ENCODE assay signal across 16 cellular contexts in genomic region chr5:126937796-126938195, GRCh38.
DNase-seq lines count a peak whose midpoint lies in the region; ATAC-seq and TF ChIP-seq lines count a peak whose summit lies in the region.
"Had no signal": no experiment of that assay in that cellular context is flagged by ENCODE, and none has a peak within 500 bp of the region (broad histone marks: within the 10 kb centered on the region; RNA-seq: fewer than 3 reads in every experiment).

No MANE protein-coding gene starts in this region.

- H3K27me3 ChIP-seq in GM23248 (replicated peaks; ENCODE audit: insufficient read depth) (no peaks in the 10 kb centered on the region), upper lobe of right lung (no peaks in the 10 kb centered on the region)
- H3K27me3 ChIP-seq: BLaER1, Peyer's patch had no signal

- no peaks in the 10 kb centered on the region for H4K20me1 ChIP-seq in GM23248 (ENCODE audit: insufficient read depth)

- WGBS in GM23248 (ENCODE audit: low coverage in 1 of 2, low lambda C conversion rate in 2 of 2, missing lambda C conversion rate in 2 of 2), 2 experiments = 84 to 86% methylated on average over 2 of the region's 2 CpGs

- peak overlapping the region; percentile 2 for H3K4me2 ChIP-seq in GM23248 (ENCODE audit: unreplicated experiment)
- H3K4me2 ChIP-seq: BLaER1, GM23338 had no signal

- in situ Hi-C loops in GM23248 (cut with MboI) = no loop called here

- no peak overlapping the region for H3K9ac ChIP-seq in GM23248
- H3K9ac ChIP-seq: BLaER1 had no signal

- POLR2A ChIA-PET in WTC11 (lab: Charles Lee) = interaction anchor here (0.6 to 1.5 kb wide), 2 partner anchors 12 to 62 kb away, joined by 3 to 6 read pairs; no protein-coding TSS in a partner anchor

- peaks cover 29% of the 10 kb centered on the region for H3K4me1 Mint-ChIP-seq in WTC11
- peaks cover 18% of the 10 kb centered on the region for H3K4me1 Mint-ChIP-seq in stimulated activated memory B cell treated with anti-CD40 and anti-IgM and Interleukin-4, amounts not matched to agents 10 μg/mL and 1 μg/mL and 100 μg/mL, for 72 hours
- peaks cover 5% of the 10 kb centered on the region for H3K4me1 Mint-ChIP-seq in activated naive CD8-positive, alpha-beta T cell treated with anti-CD3 and anti-CD28 coated beads, Interleukin-2, amount 50 U/mL, for 24 hours

- H3K27ac ChIP-seq in GM23248 (no peak overlapping the region; the same call in 1 of the 2 replicates), upper lobe of right lung (no peak overlapping the region)
- H3K27ac ChIP-seq: BLaER1, Peyer's patch had no signal

- intact Hi-C loops in upper lobe of right lung (cut with DNase I) = no loop called here

- H3K79me2 ChIP-seq in GM23248 (ENCODE audit: insufficient read depth) = no peaks in the 10 kb centered on the region

- peaks cover 2% of the 10 kb centered on the region; the same call in 1 of the 2 replicates for H3K36me3 Mint-ChIP-seq in WTC11
- peaks cover 6% of the 10 kb centered on the region for H3K36me3 Mint-ChIP-seq in stimulated activated memory B cell treated with anti-CD40 and anti-IgM and Interleukin-4, amounts not matched to agents 10 μg/mL and 1 μg/mL and 100 μg/mL, for 72 hours
- no peaks in the 10 kb centered on the region for H3K36me3 Mint-ChIP-seq in activated naive CD8-positive, alpha-beta T cell treated with anti-CD3 and anti-CD28 coated beads, Interleukin-2, amount 50 U/mL, for 24 hours (ENCODE audit: low read depth)

- H3K9me3 ChIP-seq in GM23248 (ENCODE audit: low read depth) = no peaks in the 10 kb centered on the region
- H3K9me3 ChIP-seq in upper lobe of right lung = no peaks in the 10 kb centered on the region
- H3K9me3 ChIP-seq: Peyer's patch had no signal

- ATAC-seq in WTC11 (no peak), upper lobe of right lung (no peak)
- ATAC-seq in stimulated activated memory B cell treated with anti-CD40 and anti-IgM and Interleukin-4, amounts not matched to agents 10 μg/mL and 1 μg/mL and 100 μg/mL, for 72 hours = no peak
- no peak for ATAC-seq in activated naive CD8-positive, alpha-beta T cell treated with anti-CD3 and anti-CD28 coated beads, Interleukin-2, amount 50 U/mL, for 24 hours
- ATAC-seq: GM23338 had no signal

- peak; percentile 51 for DNase-seq in GM23248
- no peak for DNase-seq in WTC11 (ENCODE audit: low spot score)
- DNase-seq in fibroblast of the aortic adventitia (ENCODE audit: low read depth) = peak; percentile 58
- DNase-seq in upper lobe of right lung = no peak
- no peak for DNase-seq in activated naive CD8-positive, alpha-beta T cell treated with anti-CD3 and anti-CD28 coated beads, Interleukin-2, amount 50 U/mL, for 24 hours
- DNase-seq in T1000 (lab: John Stamatoyannopoulos, UW) = no peak
- DNase-seq: GF-D8, Karpas-422, NCI-H2029, NCI-H2171 treated with DMSO at 0.1 percent for 48 hours, NCI-H510A treated with DMSO at 0.1 percent for 48 hours, Peyer's patch, SHP77 had no signal

- H3K27ac Mint-ChIP-seq in WTC11 = peak overlapping the region; percentile 70; the same call in 1 of the 2 replicates
- peak overlapping the region; percentile 63 for H3K27ac Mint-ChIP-seq in stimulated activated memory B cell treated with anti-CD40 and anti-IgM and Interleukin-4, amounts not matched to agents 10 μg/mL and 1 μg/mL and 100 μg/mL, for 72 hours
- no peak overlapping the region for H3K27ac Mint-ChIP-seq in activated naive CD8-positive, alpha-beta T cell treated with anti-CD3 and anti-CD28 coated beads, Interleukin-2, amount 50 U/mL, for 24 hours

- no peaks in the 10 kb centered on the region for H3K27me3 Mint-ChIP-seq in WTC11 (ENCODE audit: low read depth)
- no peaks in the 10 kb centered on the region for H3K27me3 Mint-ChIP-seq in stimulated activated memory B cell treated with anti-CD40 and anti-IgM and Interleukin-4, amounts not matched to agents 10 μg/mL and 1 μg/mL and 100 μg/mL, for 72 hours
- H3K27me3 Mint-ChIP-seq in activated naive CD8-positive, alpha-beta T cell treated with anti-CD3 and anti-CD28 coated beads, Interleukin-2, amount 50 U/mL, for 24 hours = no peaks in the 10 kb centered on the region

- H3K9me2 ChIP-seq in GM23248 (ENCODE audit: insufficient read depth) = no peaks in the 10 kb centered on the region

- no peak overlapping the region for H3K4me3 Mint-ChIP-seq in WTC11
- no peak overlapping the region for H3K4me3 Mint-ChIP-seq in stimulated activated memory B cell treated with anti-CD40 and anti-IgM and Interleukin-4, amounts not matched to agents 10 μg/mL and 1 μg/mL and 100 μg/mL, for 72 hours
- no peak overlapping the region for H3K4me3 Mint-ChIP-seq in activated naive CD8-positive, alpha-beta T cell treated with anti-CD3 and anti-CD28 coated beads, Interleukin-2, amount 50 U/mL, for 24 hours
- H3K4me3 Mint-ChIP-seq: GM23338 had no signal

- H3F3A ChIP-seq in GM23248 (ENCODE audit: insufficient read depth) = peaks cover 9% of the 10 kb centered on the region; the same call in 1 of the 2 replicates

- H3K4me3 ChIP-seq in GM23248 (no peak overlapping the region), fibroblast of the aortic adventitia (ENCODE audit: low read depth, low read length) (no peak overlapping the region), upper lobe of right lung (no peak overlapping the region)
- H3K4me3 ChIP-seq: BLaER1, GM23338, Peyer's patch had no signal

- no peaks in the 10 kb centered on the region for H3K9me3 Mint-ChIP-seq in WTC11
- H3K9me3 Mint-ChIP-seq in stimulated activated memory B cell treated with anti-CD40 and anti-IgM and Interleukin-4, amounts not matched to agents 10 μg/mL and 1 μg/mL and 100 μg/mL, for 72 hours = no peaks in the 10 kb centered on the region
- H3K9me3 Mint-ChIP-seq in activated naive CD8-positive, alpha-beta T cell treated with anti-CD3 and anti-CD28 coated beads, Interleukin-2, amount 50 U/mL, for 24 hours = no peaks in the 10 kb centered on the region
- H3K9me3 Mint-ChIP-seq: GM23338 had no signal

- H3K4me1 ChIP-seq in GM23248 (ENCODE audit: insufficient read depth) (peaks cover 28% of the 10 kb centered on the region), upper lobe of right lung (no peaks in the 10 kb centered on the region)
- H3K4me1 ChIP-seq: Peyer's patch had no signal

- H3K36me3 ChIP-seq in GM23248 (ENCODE audit: low read depth) = no peaks in the 10 kb centered on the region
- H3K36me3 ChIP-seq in upper lobe of right lung = no peaks in the 10 kb centered on the region
- H3K36me3 ChIP-seq: Peyer's patch had no signal

- TF ChIP-seq CTCF in WTC11 (IDR thresholded peaks at IDR 0.05) = no peak
- no peak for TF ChIP-seq CTCF in fibroblast of the aortic adventitia (IDR thresholded peaks at IDR 0.05; ENCODE audit: insufficient read depth, low read length)
- TF ChIP-seq CTCF in upper lobe of right lung (IDR thresholded peaks at IDR 0.05) = no peak

- CTCF ChIA-PET in WTC11 (lab: Charles Lee) = interaction anchor here (0.7 to 1.0 kb wide), 2 partner anchors 54 to 91 kb away, joined by 3 to 4 read pairs; no protein-coding TSS in a partner anchor

- no peak overlapping the region for H2AFZ ChIP-seq in GM23248
- H2AFZ ChIP-seq: GM23338 had no signal

TF ChIP-seq in WTC11, 78 proteins besides CTCF, POLR2A, EP300 and RAD21 (continues in another document):
- TF ChIP-seq SP1 (CRISPR knock-in tag; conservative IDR thresholded peaks at IDR 0.05) (no peak), USF1 (CRISPR knock-in tag; IDR thresholded peaks at IDR 0.05) (no peak), ATF2 (CRISPR knock-in tag; IDR thresholded peaks at IDR 0.05; ENCODE audit: borderline replicate concordance, low read depth) (no peak), FOXK1 (CRISPR knock-in tag; IDR thresholded peaks at IDR 0.05) (no peak), ZNF138 (CRISPR knock-in tag; conservative IDR thresholded peaks at IDR 0.05) (no peak), USF2 (CRISPR knock-in tag; IDR thresholded peaks at IDR 0.05) (no peak), IRF2 (CRISPR knock-in tag; IDR thresholded peaks at IDR 0.05; ENCODE audit: borderline replicate concordance, low read depth) (no peak), ZNF423 (CRISPR knock-in tag; IDR thresholded peaks at IDR 0.05) (no peak), HMGXB4 (CRISPR knock-in tag; IDR thresholded peaks at IDR 0.05) (no peak), ETV6 (CRISPR knock-in tag; IDR thresholded peaks at IDR 0.05) (no peak)

Comparison
In these comparisons a context has a peak if more than half of its experiments do, and no peak if none do; other contexts are left out.
1. DNase-seq: peak in GM23248 (single experiment) and fibroblast of the aortic adventitia (single experiment); none in WTC11 (single experiment), upper lobe of right lung (single experiment), activated naive CD8-positive, alpha-beta T cell treated with anti-CD3 and anti-CD28 coated beads, Interleukin-2, amount 50 U/mL, for 24 hours (single experiment) and T1000 (single experiment).